15 cellular contexts compared by ENCODE assay signal in the genomic region with DNA sequence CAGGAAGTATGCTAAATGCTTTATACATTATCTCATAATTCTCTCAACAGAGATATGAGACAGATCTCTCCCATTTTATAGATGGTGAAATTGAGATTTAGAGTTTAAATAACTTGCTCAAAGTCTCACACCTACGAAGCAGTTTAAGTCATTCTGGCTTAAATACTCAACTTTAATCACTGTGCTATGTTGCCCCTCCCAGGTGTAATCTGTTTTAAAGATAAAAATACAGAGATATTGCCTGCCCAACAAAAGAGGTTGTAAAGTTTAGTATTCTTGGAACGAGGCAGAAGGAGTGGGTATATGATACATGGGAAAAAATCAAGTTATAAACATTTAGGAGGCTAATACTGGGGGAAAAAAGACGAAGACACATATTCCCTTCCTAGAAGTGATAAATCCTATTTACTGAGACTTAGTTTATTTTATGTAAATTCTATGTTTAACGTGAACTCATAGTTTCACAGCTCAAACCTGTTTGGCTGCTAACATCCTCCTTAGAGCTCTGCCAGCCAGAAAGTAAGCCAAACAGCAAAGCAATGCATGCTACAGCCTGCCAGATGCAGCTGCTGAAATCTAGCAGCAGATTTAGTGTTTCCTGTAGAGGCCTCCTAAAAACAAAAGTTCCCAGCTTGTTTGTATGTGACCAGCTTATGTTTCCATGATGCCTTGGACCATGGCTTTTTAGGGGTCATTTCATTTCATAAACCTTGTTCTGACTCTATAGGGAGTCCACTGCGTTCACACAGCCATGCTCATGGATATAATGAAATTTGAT.
DNase-seq lines count a peak whose midpoint lies in the region; ATAC-seq, FAIRE-seq and TF ChIP-seq lines count a peak whose summit lies in the region.
"Had no signal": no experiment of that assay in that cellular context is flagged by ENCODE, and none has a peak within 500 bp of the region (broad histone marks: within the 10 kb centered on the region; RNA-seq: fewer than 3 reads in every experiment).

No MANE protein-coding gene starts in this region.

- peaks cover 29% of the 10 kb centered on the region for H3K4me1 Mint-ChIP-seq in astrocyte (ENCODE audit: low read depth, unreplicated experiment)
- H3K4me1 Mint-ChIP-seq: activated T-helper 17 cell treated with anti-CD3 and anti-CD28 coated beads, Interleukin-2, amount 50 U/mL, for 72 hours had no signal

- H3K27ac Mint-ChIP-seq in astrocyte (ENCODE audit: unreplicated experiment), result peak overlapping the region; percentile 24
- H3K27ac Mint-ChIP-seq: activated T-helper 17 cell treated with anti-CD3 and anti-CD28 coated beads, Interleukin-2, amount 50 U/mL, for 72 hours; stimulated activated naive CD8-positive, alpha-beta T cell treated with anti-CD3 and anti-CD28 coated beads, Interleukin-15, Interleukin-2, amounts not matched to agents 100 ng/mL and 50 ng/mL, for 24 hours had no signal

- FAIRE-seq in astrocyte (lab: Jason Lieb, UNC), result no peak

- no peak overlapping the region for H3K4me3 ChIP-seq in astrocyte (ENCODE audit: insufficient read depth, low read depth, low read length)
- no peak overlapping the region for H3K4me3 ChIP-seq in fibroblast of pulmonary artery (replicated peaks; ENCODE audit: low read depth, low read length)

- TF ChIP-seq CTCF in astrocyte (IDR thresholded peaks at IDR 0.05; ENCODE audit: insufficient read depth, low read depth, low read length) (no peak), fibroblast of pulmonary artery (IDR thresholded peaks at IDR 0.05; ENCODE audit: low read length, missing control alignments) (no peak)

- peaks cover 1% of the 10 kb centered on the region for H3K9me3 Mint-ChIP-seq in astrocyte (ENCODE audit: unreplicated experiment)
- H3K9me3 Mint-ChIP-seq: stimulated activated naive CD8-positive, alpha-beta T cell treated with anti-CD3 and anti-CD28 coated beads, Interleukin-15, Interleukin-2, amounts not matched to agents 100 ng/mL and 50 ng/mL, for 24 hours had no signal

- no peaks in the 10 kb centered on the region for H3K36me3 Mint-ChIP-seq in astrocyte (ENCODE audit: low read depth, unreplicated experiment)

- H3K36me3 ChIP-seq in astrocyte (ENCODE audit: insufficient read depth, low read length), result no peaks in the 10 kb centered on the region
- H3K36me3 ChIP-seq: brain microvascular endothelial cell had no signal

- no peaks in the 10 kb centered on the region for H3K27me3 Mint-ChIP-seq in astrocyte (ENCODE audit: low read depth, unreplicated experiment)

- H3K9me3 ChIP-seq in astrocyte (ENCODE audit: insufficient read depth, low read depth, low read length), result no peaks in the 10 kb centered on the region

- no peaks in the 10 kb centered on the region for H4K20me1 ChIP-seq in astrocyte (ENCODE audit: insufficient read depth, low read length)

- H3K4me2 ChIP-seq in astrocyte (ENCODE audit: low read length), result no peak overlapping the region

- H3K9ac ChIP-seq in astrocyte (ENCODE audit: low read length), result no peak overlapping the region

- DNase-seq in HPDE6-E6E7 (ENCODE audit: extremely low spot score) (peak; percentile 49), astrocyte (ENCODE audit: low read depth) (no peak), fibroblast of pulmonary artery (ENCODE audit: low read depth) (peak; percentile 69), pulmonary artery endothelial cell (ENCODE audit: low read depth, low spot score) (peak; percentile 41), NCI-H524 treated with DMSO at 0.1 percent for 48 hours (lab: John Stamatoyannopoulos, UW) (no peak), NCI-H2029 treated with DMSO at 0.1 percent for 48 hours (lab: John Stamatoyannopoulos, UW) (no peak)
- DNase-seq: activated CD4-positive, alpha-beta T cell treated with anti-CD3 and anti-CD28 coated beads, Interleukin-2, amount 50 U/mL, for 4 hours; brain microvascular endothelial cell; C1 segment of cervical spinal cord; MV-4-11; T-helper 9 cell had no signal

- H3K27me3 ChIP-seq in astrocyte (ENCODE audit: insufficient read depth, low read length), result no peaks in the 10 kb centered on the region
- H3K27me3 ChIP-seq: brain microvascular endothelial cell had no signal

- no peaks in the 10 kb centered on the region for H3K79me2 ChIP-seq in astrocyte (ENCODE audit: insufficient read depth, low read length)

- no peak overlapping the region for H3K4me3 Mint-ChIP-seq in astrocyte (ENCODE audit: unreplicated experiment)
- H3K4me3 Mint-ChIP-seq: activated T-helper 17 cell treated with anti-CD3 and anti-CD28 coated beads, Interleukin-2, amount 50 U/mL, for 72 hours; stimulated activated naive CD8-positive, alpha-beta T cell treated with anti-CD3 and anti-CD28 coated beads, Interleukin-15, Interleukin-2, amounts not matched to agents 100 ng/mL and 50 ng/mL, for 24 hours had no signal

- ATAC-seq in HG02981 (IDR thresholded peaks at IDR 0.05; ENCODE audit: unreplicated experiment) (no peak), HG03097 (IDR thresholded peaks at IDR 0.05; ENCODE audit: low FRiP score, unreplicated experiment) (no peak)
- ATAC-seq: activated T-helper 17 cell treated with anti-CD3 and anti-CD28 coated beads, Interleukin-2, amount 50 U/mL, for 72 hours had no signal

- H3K27ac ChIP-seq in astrocyte (ENCODE audit: low read depth, low read length), result no peak overlapping the region
- H3K27ac ChIP-seq: brain microvascular endothelial cell had no signal

- no peak overlapping the region for H2AFZ ChIP-seq in astrocyte (ENCODE audit: low read depth, low read length)

- H3K4me1 ChIP-seq in astrocyte (ENCODE audit: insufficient read depth, low read length), result no peaks in the 10 kb centered on the region

Comparison
In these comparisons a context has a peak if more than half of its experiments do, and no peak if none do; other contexts are left out.
1. DNase-seq: peak in HPDE6-E6E7 (single experiment), fibroblast of pulmonary artery (single experiment) and pulmonary artery endothelial cell (single experiment); none in astrocyte (single experiment), NCI-H524 treated with DMSO at 0.1 percent for 48 hours (single experiment) and NCI-H2029 treated with DMSO at 0.1 percent for 48 hours (single experiment).